In the genomic region with DNA sequence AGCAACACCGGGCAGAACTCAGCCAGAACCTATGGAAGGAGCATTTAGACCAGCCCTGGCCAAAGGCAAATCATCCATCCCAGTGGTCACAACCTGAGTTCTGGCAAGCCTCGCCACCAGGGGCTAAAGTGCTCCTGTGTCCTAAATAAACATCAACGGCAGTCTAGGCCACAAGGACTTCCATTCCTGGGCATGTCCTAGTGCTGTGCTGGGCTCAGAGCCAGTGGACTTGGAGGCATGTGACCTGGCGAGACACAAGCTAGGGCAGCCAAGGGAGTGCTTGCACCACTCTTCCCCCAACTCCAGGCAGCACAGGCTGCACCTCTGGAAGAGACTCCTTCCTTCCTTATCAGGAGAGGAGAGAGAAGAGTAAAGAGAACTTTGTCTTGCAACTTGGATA, we compare ENCODE assay signal across 20 cellular contexts.
A peak's percentile ranks its signal among the peaks of the same experiment; 100 is the strongest.
DNase-seq lines count a peak whose midpoint lies in the region; ATAC-seq and TF ChIP-seq lines count a peak whose summit lies in the region.
"Had no signal": no experiment of that assay in that cellular context is flagged by ENCODE, and none has a peak within 500 bp of the region (broad histone marks: within the 10 kb centered on the region; RNA-seq: fewer than 3 reads in every experiment).

No MANE protein-coding gene starts in this region.

- H3K9me3 ChIP-seq in upper lobe of right lung (no peaks in the 10 kb centered on the region), esophagus muscularis mucosa (no peaks in the 10 kb centered on the region)
- H3K9me3 ChIP-seq: BLaER1 had no signal

- no peak overlapping the region for H3K4me3 Mint-ChIP-seq in activated CD4-positive, alpha-beta T cell treated with anti-CD3 and anti-CD28 coated beads, Interleukin-2, amount 10 ng/mL, durations not matched to agents 24 days and 14 days
- H3K4me3 Mint-ChIP-seq in activated CD4-positive, alpha-beta T cell treated with anti-CD3 and anti-CD28 coated beads, Interleukin-2, amount 10 ng/mL, durations not matched to agents 7 days and 5 days, result no peak overlapping the region

- peak; percentile 32 for DNase-seq in activated CD4-positive, alpha-beta T cell treated with anti-CD3 and anti-CD28 coated beads, Interleukin-2, amount 10 ng/mL, durations not matched to agents 24 days and 14 days
- DNase-seq in activated CD4-positive, alpha-beta T cell treated with anti-CD3 and anti-CD28 coated beads, Interleukin-2, amount 10 ng/mL, durations not matched to agents 7 days and 5 days, result no peak
- DNase-seq in left cardiac atrium, result peak; percentile 46
- peak; percentile 73 for DNase-seq in mucosa of gallbladder (ENCODE audit: low spot score)
- DNase-seq in upper lobe of right lung, result no peak
- no peak for DNase-seq in esophagus muscularis mucosa (ENCODE audit: extremely low spot score)
- DNase-seq in germinal center (ENCODE audit: low spot score), result no peak
- no peak for DNase-seq in NCI-H510A (lab: John Stamatoyannopoulos, UW)
- DNase-seq: DMS 273 treated with DMSO at 0.1 percent for 48 hours, HCEC 1CT, IMR-90, Kasumi-1, MV-4-11, NCI-H1417 treated with DMSO at 0.1 percent for 48 hours, NCI-H2081 treated with DMSO at 0.1 percent for 48 hours, NCI-H345, NCI-H69, PC-3 had no signal

- intact Hi-C loops in activated CD4-positive, alpha-beta T cell treated with anti-CD3 and anti-CD28 coated beads, Interleukin-2, amount 10 ng/mL, durations not matched to agents 24 days and 14 days (cut with micrococcal nuclease), result no loop called here
- intact Hi-C loops in left cardiac atrium (cut with DNase I) (no loop called here), upper lobe of right lung (cut with DNase I) (no loop called here), esophagus muscularis mucosa (cut with DNase I) (no loop called here)

- 50% methylated on average over 3 of the region's 4 CpGs for WGBS in esophagus muscularis mucosa

- no peaks in the 10 kb centered on the region for H3K27me3 Mint-ChIP-seq in activated CD4-positive, alpha-beta T cell treated with anti-CD3 and anti-CD28 coated beads, Interleukin-2, amount 10 ng/mL, durations not matched to agents 24 days and 14 days
- peaks cover 10% of the 10 kb centered on the region for H3K27me3 Mint-ChIP-seq in activated CD4-positive, alpha-beta T cell treated with anti-CD3 and anti-CD28 coated beads, Interleukin-2, amount 10 ng/mL, durations not matched to agents 7 days and 5 days

- CTCF ChIA-PET in activated CD4-positive, alpha-beta T cell treated with anti-CD3 and anti-CD28 coated beads, Interleukin-2, amount 10 ng/mL, durations not matched to agents 7 days and 5 days (lab: Charles Lee), result no interaction called here

- H3K4me3 ChIP-seq in upper lobe of right lung, result no peak overlapping the region
- H3K4me3 ChIP-seq in esophagus muscularis mucosa, result no peak overlapping the region
- H3K4me3 ChIP-seq: BLaER1 had no signal

- no peaks in the 10 kb centered on the region for H3K4me1 ChIP-seq in upper lobe of right lung
- peaks cover 0 to 9% (median 2%) of the 10 kb centered on the region in 4 donors for H3K4me1 ChIP-seq in esophagus muscularis mucosa
- H3K4me1 ChIP-seq: BLaER1 had no signal

- H3K27me3 ChIP-seq in upper lobe of right lung, result no peaks in the 10 kb centered on the region
- no peaks in the 10 kb centered on the region for H3K27me3 ChIP-seq in esophagus muscularis mucosa
- H3K27me3 ChIP-seq: BLaER1 had no signal

- ATAC-seq in left cardiac atrium, result peak; percentile 50 to 91
- peak; percentile 60 for ATAC-seq in upper lobe of right lung
- ATAC-seq: PC-3 had no signal

- H3K36me3 ChIP-seq in upper lobe of right lung (no peaks in the 10 kb centered on the region), esophagus muscularis mucosa (no peaks in the 10 kb centered on the region)
- H3K36me3 ChIP-seq: BLaER1 had no signal

- TF ChIP-seq EP300 in esophagus muscularis mucosa (IDR thresholded peaks at IDR 0.05), result no peak

- H3K9me3 Mint-ChIP-seq in activated CD4-positive, alpha-beta T cell treated with anti-CD3 and anti-CD28 coated beads, Interleukin-2, amount 10 ng/mL, durations not matched to agents 24 days and 14 days, result no peaks in the 10 kb centered on the region
- H3K9me3 Mint-ChIP-seq in activated CD4-positive, alpha-beta T cell treated with anti-CD3 and anti-CD28 coated beads, Interleukin-2, amount 10 ng/mL, durations not matched to agents 7 days and 5 days, result no peaks in the 10 kb centered on the region

- POLR2A ChIA-PET in activated CD4-positive, alpha-beta T cell treated with anti-CD3 and anti-CD28 coated beads, Interleukin-2, amount 10 ng/mL, durations not matched to agents 7 days and 5 days (lab: Charles Lee), result interaction anchor here (0.6 kb wide), 1 partner anchor 231 kb away, joined by 7 read pairs; no protein-coding TSS in a partner anchor

- H3K36me3 Mint-ChIP-seq in activated CD4-positive, alpha-beta T cell treated with anti-CD3 and anti-CD28 coated beads, Interleukin-2, amount 10 ng/mL, durations not matched to agents 24 days and 14 days (ENCODE audit: low read depth), result no peaks in the 10 kb centered on the region
- H3K36me3 Mint-ChIP-seq in activated CD4-positive, alpha-beta T cell treated with anti-CD3 and anti-CD28 coated beads, Interleukin-2, amount 10 ng/mL, durations not matched to agents 7 days and 5 days (ENCODE audit: low read depth), result no peaks in the 10 kb centered on the region

- TF ChIP-seq CTCF in upper lobe of right lung (IDR thresholded peaks at IDR 0.05) (no peak), esophagus muscularis mucosa (IDR thresholded peaks at IDR 0.05) (no peak)

- H3K27ac ChIP-seq in upper lobe of right lung (no peak overlapping the region), esophagus muscularis mucosa (replicated peaks in 1 of 4) (no peak overlapping the region)
- H3K27ac ChIP-seq: 22Rv1, BLaER1 had no signal

- H3K27ac Mint-ChIP-seq in activated CD4-positive, alpha-beta T cell treated with anti-CD3 and anti-CD28 coated beads, Interleukin-2, amount 10 ng/mL, durations not matched to agents 24 days and 14 days, result no peak overlapping the region
- H3K27ac Mint-ChIP-seq in activated CD4-positive, alpha-beta T cell treated with anti-CD3 and anti-CD28 coated beads, Interleukin-2, amount 10 ng/mL, durations not matched to agents 7 days and 5 days, result no peak overlapping the region

- H3K4me1 Mint-ChIP-seq in activated CD4-positive, alpha-beta T cell treated with anti-CD3 and anti-CD28 coated beads, Interleukin-2, amount 10 ng/mL, durations not matched to agents 24 days and 14 days, result no peaks in the 10 kb centered on the region
- H3K4me1 Mint-ChIP-seq in activated CD4-positive, alpha-beta T cell treated with anti-CD3 and anti-CD28 coated beads, Interleukin-2, amount 10 ng/mL, durations not matched to agents 7 days and 5 days, result no peaks in the 10 kb centered on the region

- no peak for TF ChIP-seq POLR2A in esophagus muscularis mucosa (IDR thresholded peaks at IDR 0.05; ENCODE audit: low read depth)

Comparison
In these comparisons a context has a peak if more than half of its experiments do, and no peak if none do; other contexts are left out.
1. DNase-seq: peak in activated CD4-positive, alpha-beta T cell treated with anti-CD3 and anti-CD28 coated beads, Interleukin-2, amount 10 ng/mL, durations not matched to agents 24 days and 14 days (single experiment), left cardiac atrium (single experiment) and mucosa of gallbladder (single experiment); none in activated CD4-positive, alpha-beta T cell treated with anti-CD3 and anti-CD28 coated beads, Interleukin-2, amount 10 ng/mL, durations not matched to agents 7 days and 5 days (single experiment), upper lobe of right lung (single experiment), esophagus muscularis mucosa (single experiment), germinal center (single experiment) and NCI-H510A (single experiment).